ENCODE assay signal across 20 cellular contexts in the genomic region with DNA sequence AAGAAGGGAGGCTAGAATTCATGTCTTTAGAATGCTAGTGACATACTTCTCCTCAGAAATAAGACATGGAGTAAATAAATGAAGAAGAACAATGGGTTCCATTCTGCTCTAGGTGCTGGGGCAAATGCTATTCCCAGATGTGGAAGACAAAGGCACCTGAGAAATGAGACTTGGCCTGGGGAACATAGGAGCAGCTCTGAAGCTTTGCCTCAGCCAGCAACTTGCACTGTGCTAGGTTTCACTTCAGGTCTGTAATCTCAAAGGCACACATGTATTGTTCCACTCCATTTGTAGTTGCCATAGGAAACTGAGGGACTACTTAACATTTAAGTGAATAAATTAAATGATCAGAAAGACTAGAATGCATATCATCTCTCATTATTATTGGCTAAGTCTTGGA.
DNase-seq lines count a peak whose midpoint lies in the region.
"Had no signal": no experiment of that assay in that cellular context is flagged by ENCODE, and none has a peak within 500 bp of the region (broad histone marks: within the 10 kb centered on the region; RNA-seq: fewer than 3 reads in every experiment).

No MANE protein-coding gene starts in this region.

- H3K9ac ChIP-seq in SK-N-MC (ENCODE audit: insufficient read length): peak overlapping the region; percentile 55

- H3K27ac ChIP-seq in SK-N-MC: no peak overlapping the region
- H3K27ac ChIP-seq: 22Rv1, PC-9, RWPE1 had no signal

- POLR2A ChIA-PET in activated CD4-positive, alpha-beta memory T cell treated with anti-CD3 and anti-CD28 coated beads for 36 hours (lab: Charles Lee): no interaction called here

- peaks cover 29% of the 10 kb centered on the region for H3K9me3 Mint-ChIP-seq in activated CD4-positive, alpha-beta memory T cell treated with anti-CD3 and anti-CD28 coated beads for 36 hours

- H3K36me3 ChIP-seq in SK-N-MC (ENCODE audit: insufficient read depth, low read length): no peaks in the 10 kb centered on the region

- DNase-seq in DMS79 treated with DMSO at 0.1 percent for 48 hours (lab: John Stamatoyannopoulos, UW): peak; percentile 62
- no peak for DNase-seq in DMS79 (lab: John Stamatoyannopoulos, UW)
- peak; percentile 54 for DNase-seq in NCI-H345 (lab: John Stamatoyannopoulos, UW)
- no peak for DNase-seq in SK-N-MC (ENCODE audit: low read depth, low spot score)
- peak; percentile 18 for DNase-seq in globus pallidus (ENCODE audit: low spot score)
- DNase-seq in activated CD4-positive, alpha-beta memory T cell treated with anti-CD3 and anti-CD28 coated beads for 36 hours: no peak
- no peak for DNase-seq in NCI-H1436 (lab: John Stamatoyannopoulos, UW)
- no peak for DNase-seq in NCI-H1048 (lab: John Stamatoyannopoulos, UW)
- DNase-seq: Caco-2; CD4-positive, alpha-beta T cell; GF-D8; MM.1S; NCI-H1105 treated with DMSO at 0.1 percent for 48 hours; NCI-H187; NCI-H446; NCI-H526 treated with DMSO at 0.1 percent for 48 hours; PC-9; SIG-M5 had no signal

- H3K36me3 Mint-ChIP-seq in activated CD4-positive, alpha-beta memory T cell treated with anti-CD3 and anti-CD28 coated beads for 36 hours: no peaks in the 10 kb centered on the region

- CTCF ChIA-PET in activated CD4-positive, alpha-beta memory T cell treated with anti-CD3 and anti-CD28 coated beads for 36 hours (lab: Charles Lee): no interaction called here

- H3K4me3 ChIP-seq in SK-N-MC: peak overlapping the region; percentile 63
- H3K4me3 ChIP-seq: PC-9 had no signal

- H3K4me1 Mint-ChIP-seq in activated CD4-positive, alpha-beta memory T cell treated with anti-CD3 and anti-CD28 coated beads for 36 hours (ENCODE audit: low read depth): no peaks in the 10 kb centered on the region

- H3K9me3 ChIP-seq in SK-N-MC (ENCODE audit: low read depth, low read length): no peaks in the 10 kb centered on the region
- H3K9me3 ChIP-seq: Caco-2 had no signal

- H3K27me3 Mint-ChIP-seq in activated CD4-positive, alpha-beta memory T cell treated with anti-CD3 and anti-CD28 coated beads for 36 hours: no peaks in the 10 kb centered on the region
- H3K27me3 Mint-ChIP-seq: CD4-positive, alpha-beta T cell had no signal

- no peak overlapping the region for H3K4me3 Mint-ChIP-seq in activated CD4-positive, alpha-beta memory T cell treated with anti-CD3 and anti-CD28 coated beads for 36 hours
- H3K4me3 Mint-ChIP-seq: CD4-positive, alpha-beta T cell had no signal

- intact Hi-C loops in activated CD4-positive, alpha-beta memory T cell treated with anti-CD3 and anti-CD28 coated beads for 36 hours (cut with micrococcal nuclease): no loop called here

- no peak overlapping the region for H3K27ac Mint-ChIP-seq in activated CD4-positive, alpha-beta memory T cell treated with anti-CD3 and anti-CD28 coated beads for 36 hours
- H3K27ac Mint-ChIP-seq: CD4-positive, alpha-beta T cell had no signal

Comparison
In these comparisons a context has a peak if more than half of its experiments do, and no peak if none do; other contexts are left out.
1. DNase-seq: peak in DMS79 treated with DMSO at 0.1 percent for 48 hours (single experiment), NCI-H345 (single experiment) and globus pallidus (single experiment); none in DMS79 (single experiment), SK-N-MC (single experiment), activated CD4-positive, alpha-beta memory T cell treated with anti-CD3 and anti-CD28 coated beads for 36 hours (single experiment), NCI-H1436 (single experiment) and NCI-H1048 (single experiment).